ENCODE assay signal across 17 cellular contexts in genomic region chr17:67241719-67242341, GRCh38. TPM values are rescaled to one million over a fixed set of nuclear protein-coding genes. Genes with fewer than 3 reads are reported as not detected.
DNase-seq lines count a peak whose midpoint lies in the region; ATAC-seq and TF ChIP-seq lines count a peak whose summit lies in the region.
"Had no signal": no experiment of that assay in that cellular context is flagged by ENCODE, and none has a peak within 500 bp of the region (broad histone marks: within the 10 kb centered on the region; RNA-seq: fewer than 3 reads in every experiment).

No MANE protein-coding gene starts in this region.

- peak overlapping the region; percentile 29 for H3K9ac ChIP-seq in Loucy (ENCODE audit: low read depth, low read length, poor library complexity, severe bottlenecking)
- no peak overlapping the region for H3K9ac ChIP-seq in smooth muscle cell (ENCODE audit: low read depth)

- peaks cover 53% of the 10 kb centered on the region for H4K20me1 ChIP-seq in Loucy (ENCODE audit: insufficient read depth, low read length, poor library complexity, severe bottlenecking)
- H4K20me1 ChIP-seq in smooth muscle cell (ENCODE audit: low read depth): peaks cover 66% of the 10 kb centered on the region

- peaks cover 49% of the 10 kb centered on the region for H3K4me1 ChIP-seq in Loucy (ENCODE audit: insufficient read depth, low read length, poor library complexity, severe bottlenecking)
- peaks cover 22% of the 10 kb centered on the region for H3K4me1 ChIP-seq in smooth muscle cell (ENCODE audit: low read depth)

- no peaks in the 10 kb centered on the region for H3F3A ChIP-seq in Loucy (ENCODE audit: low read depth)
- H3F3A ChIP-seq in smooth muscle cell (ENCODE audit: low read depth): peaks cover 4% of the 10 kb centered on the region

- H3K27me3 ChIP-seq in Loucy (ENCODE audit: insufficient read depth, low read length, poor library complexity, severe bottlenecking) (no peaks in the 10 kb centered on the region), smooth muscle cell (ENCODE audit: low read depth) (no peaks in the 10 kb centered on the region)
- H3K27me3 ChIP-seq: heart right ventricle had no signal

- TF ChIP-seq CTCF in Loucy (conservative IDR thresholded peaks at IDR 0.05; ENCODE audit: low read length) (no peak), smooth muscle cell (IDR thresholded peaks at IDR 0.05; ENCODE audit: borderline replicate concordance, insufficient read depth, poor library complexity, severe bottlenecking) (no peak)

- H3K9me3 ChIP-seq in Loucy (ENCODE audit: insufficient read depth, low read depth, low read length): no peaks in the 10 kb centered on the region
- H3K9me3 ChIP-seq in smooth muscle cell (replicated peaks; ENCODE audit: low read depth): no peaks in the 10 kb centered on the region
- H3K9me3 ChIP-seq: heart right ventricle, neutrophil, thoracic aorta had no signal

- peaks cover 36% of the 10 kb centered on the region for H3K4me1 Mint-ChIP-seq in activated naive CD8-positive, alpha-beta T cell treated with anti-CD3 and anti-CD28 coated beads, Interleukin-2, amount 10 ng/mL, durations not matched to agents 7 days and 5 days
- H3K4me1 Mint-ChIP-seq in activated naive CD8-positive, alpha-beta T cell treated with anti-CD3 and anti-CD28 coated beads, Interleukin-2, amount 50 U/mL, for 24 hours: peaks cover 51% of the 10 kb centered on the region
- H3K4me1 Mint-ChIP-seq in effector memory CD8-positive, alpha-beta T cell (ENCODE audit: low read depth in 2 of 2): peaks cover 38 to 52% of the 10 kb centered on the region in 2 donors

- peak overlapping the region; percentile 3 for H3K27ac ChIP-seq in smooth muscle cell (ENCODE audit: low read depth)
- H3K27ac ChIP-seq: neutrophil, thoracic aorta had no signal

- H2AFZ ChIP-seq in Loucy (ENCODE audit: low read length) (no peak overlapping the region), smooth muscle cell (ENCODE audit: low read depth) (no peak overlapping the region)

- no peaks in the 10 kb centered on the region for H3K9me3 Mint-ChIP-seq in activated naive CD8-positive, alpha-beta T cell treated with anti-CD3 and anti-CD28 coated beads, Interleukin-2, amount 10 ng/mL, durations not matched to agents 7 days and 5 days
- H3K9me3 Mint-ChIP-seq in activated naive CD8-positive, alpha-beta T cell treated with anti-CD3 and anti-CD28 coated beads, Interleukin-2, amount 50 U/mL, for 24 hours: no peaks in the 10 kb centered on the region
- no peaks in the 10 kb centered on the region for H3K9me3 Mint-ChIP-seq in effector memory CD8-positive, alpha-beta T cell

- no peak for DNase-seq in activated naive CD8-positive, alpha-beta T cell treated with anti-CD3 and anti-CD28 coated beads, Interleukin-2, amount 10 ng/mL, durations not matched to agents 7 days and 5 days
- DNase-seq in activated naive CD8-positive, alpha-beta T cell treated with anti-CD3 and anti-CD28 coated beads, Interleukin-2, amount 50 U/mL, for 24 hours: no peak
- DNase-seq in effector memory CD8-positive, alpha-beta T cell: no peak
- DNase-seq in smooth muscle cell (lab: John Stamatoyannopoulos, UW; ENCODE audit: unreplicated experiment) (no peak), EL (no peak), occipital lobe (lab: John Stamatoyannopoulos, UW) (no peak)
- DNase-seq: activated naive CD4-positive, alpha-beta T cell treated with anti-CD3 and anti-CD28 coated beads, Interleukin-2, amount 50 U/mL, for 16 hours; heart right ventricle; kidney; mesendoderm; NCI-H1694 treated with DMSO at 0.1 percent for 48 hours had no signal

- peak overlapping the region; percentile 31 for H3K4me3 Mint-ChIP-seq in activated naive CD8-positive, alpha-beta T cell treated with anti-CD3 and anti-CD28 coated beads, Interleukin-2, amount 10 ng/mL, durations not matched to agents 7 days and 5 days
- no peak overlapping the region for H3K4me3 Mint-ChIP-seq in activated naive CD8-positive, alpha-beta T cell treated with anti-CD3 and anti-CD28 coated beads, Interleukin-2, amount 50 U/mL, for 24 hours
- peak overlapping the region; percentile 35 to 55 for H3K4me3 Mint-ChIP-seq in effector memory CD8-positive, alpha-beta T cell

- no peak overlapping the region for H3K27ac Mint-ChIP-seq in activated naive CD8-positive, alpha-beta T cell treated with anti-CD3 and anti-CD28 coated beads, Interleukin-2, amount 10 ng/mL, durations not matched to agents 7 days and 5 days
- H3K27ac Mint-ChIP-seq in activated naive CD8-positive, alpha-beta T cell treated with anti-CD3 and anti-CD28 coated beads, Interleukin-2, amount 50 U/mL, for 24 hours: no peak overlapping the region
- H3K27ac Mint-ChIP-seq in effector memory CD8-positive, alpha-beta T cell: peak overlapping the region; percentile 69 to 70

- H3K9me2 ChIP-seq in Loucy (replicated peaks; ENCODE audit: low read depth, low read length): no peaks in the 10 kb centered on the region

- H3K4me3 ChIP-seq in Loucy (ENCODE audit: low read length, poor library complexity, severe bottlenecking) (peak overlapping the region; percentile 47), smooth muscle cell (no peak overlapping the region)
- H3K4me3 ChIP-seq: heart right ventricle, thoracic aorta had no signal

- H3K79me2 ChIP-seq in Loucy (ENCODE audit: insufficient read depth, low read length) (peaks cover 75% of the 10 kb centered on the region), smooth muscle cell (ENCODE audit: low read depth) (peaks cover 67% of the 10 kb centered on the region)

- ATAC-seq in activated naive CD8-positive, alpha-beta T cell treated with anti-CD3 and anti-CD28 coated beads, Interleukin-2, amount 10 ng/mL, durations not matched to agents 7 days and 5 days (ENCODE audit: low read depth): no peak
- ATAC-seq in activated naive CD8-positive, alpha-beta T cell treated with anti-CD3 and anti-CD28 coated beads, Interleukin-2, amount 50 U/mL, for 24 hours: no peak
- ATAC-seq in effector memory CD8-positive, alpha-beta T cell (replicated peaks): no peak
- no peak for ATAC-seq in HG03097 (IDR thresholded peaks at IDR 0.05; ENCODE audit: low FRiP score, unreplicated experiment)
- ATAC-seq: HCT116, heart right ventricle, sciatic nerve had no signal

- H3K4me2 ChIP-seq in Loucy (ENCODE audit: low read depth, low read length, poor library complexity, severe bottlenecking) (peak overlapping the region; percentile 64), smooth muscle cell (no peak overlapping the region)

- H3K27me3 Mint-ChIP-seq in activated naive CD8-positive, alpha-beta T cell treated with anti-CD3 and anti-CD28 coated beads, Interleukin-2, amount 10 ng/mL, durations not matched to agents 7 days and 5 days: no peaks in the 10 kb centered on the region
- H3K27me3 Mint-ChIP-seq in activated naive CD8-positive, alpha-beta T cell treated with anti-CD3 and anti-CD28 coated beads, Interleukin-2, amount 50 U/mL, for 24 hours: peaks cover 5% of the 10 kb centered on the region
- no peaks in the 10 kb centered on the region for H3K27me3 Mint-ChIP-seq in effector memory CD8-positive, alpha-beta T cell

- H3K36me3 ChIP-seq in Loucy (ENCODE audit: insufficient read depth, low read length): peaks cover 18% of the 10 kb centered on the region
- H3K36me3 ChIP-seq in smooth muscle cell (ENCODE audit: low read depth): peaks cover 4% of the 10 kb centered on the region
- H3K36me3 ChIP-seq: thoracic aorta had no signal

- WGBS in smooth muscle cell (ENCODE audit: low lambda C conversion rate): 79% methylated on average over 7 of the region's 7 CpGs

- POLR2A ChIA-PET in activated naive CD8-positive, alpha-beta T cell treated with anti-CD3 and anti-CD28 coated beads, Interleukin-2, amount 10 ng/mL, durations not matched to agents 7 days and 5 days (lab: Charles Lee): no interaction called here

- H3K36me3 Mint-ChIP-seq in activated naive CD8-positive, alpha-beta T cell treated with anti-CD3 and anti-CD28 coated beads, Interleukin-2, amount 10 ng/mL, durations not matched to agents 7 days and 5 days: peaks cover 14% of the 10 kb centered on the region
- peaks cover 35% of the 10 kb centered on the region for H3K36me3 Mint-ChIP-seq in activated naive CD8-positive, alpha-beta T cell treated with anti-CD3 and anti-CD28 coated beads, Interleukin-2, amount 50 U/mL, for 24 hours (ENCODE audit: low read depth)
- H3K36me3 Mint-ChIP-seq in effector memory CD8-positive, alpha-beta T cell (ENCODE audit: insufficient read depth): peaks cover 65% of the 10 kb centered on the region

RNA-seq across cellular contexts. Expression of gene HELZ, which starts 3.2 kb away (rescaled TPM):
- 10 to 100 TPM; 84.8 to 86.2 TPM for total RNA-seq in activated naive CD8-positive, alpha-beta T cell treated with anti-CD3 and anti-CD28 coated beads, Interleukin-2, amount 10 ng/mL, durations not matched to agents 7 days and 5 days
- 34.4 and 67.4 TPM in 2 replicates for total RNA-seq in smooth muscle cell
- polyA plus RNA-seq in smooth muscle cell: 18.8 and 25.6 TPM in 2 replicates
- 58.0 TPM for total RNA-seq in occipital lobe

Comparison
In these comparisons a context has a peak if more than half of its experiments do, and no peak if none do; other contexts are left out.
1. H3K27ac Mint-ChIP-seq: peak in effector memory CD8-positive, alpha-beta T cell (2 of 2); none in activated naive CD8-positive, alpha-beta T cell treated with anti-CD3 and anti-CD28 coated beads, Interleukin-2, amount 10 ng/mL, durations not matched to agents 7 days and 5 days (single experiment) and activated naive CD8-positive, alpha-beta T cell treated with anti-CD3 and anti-CD28 coated beads, Interleukin-2, amount 50 U/mL, for 24 hours (single experiment).